Comparison of ENCODE assay signal across 14 cellular contexts in the genomic region with DNA sequence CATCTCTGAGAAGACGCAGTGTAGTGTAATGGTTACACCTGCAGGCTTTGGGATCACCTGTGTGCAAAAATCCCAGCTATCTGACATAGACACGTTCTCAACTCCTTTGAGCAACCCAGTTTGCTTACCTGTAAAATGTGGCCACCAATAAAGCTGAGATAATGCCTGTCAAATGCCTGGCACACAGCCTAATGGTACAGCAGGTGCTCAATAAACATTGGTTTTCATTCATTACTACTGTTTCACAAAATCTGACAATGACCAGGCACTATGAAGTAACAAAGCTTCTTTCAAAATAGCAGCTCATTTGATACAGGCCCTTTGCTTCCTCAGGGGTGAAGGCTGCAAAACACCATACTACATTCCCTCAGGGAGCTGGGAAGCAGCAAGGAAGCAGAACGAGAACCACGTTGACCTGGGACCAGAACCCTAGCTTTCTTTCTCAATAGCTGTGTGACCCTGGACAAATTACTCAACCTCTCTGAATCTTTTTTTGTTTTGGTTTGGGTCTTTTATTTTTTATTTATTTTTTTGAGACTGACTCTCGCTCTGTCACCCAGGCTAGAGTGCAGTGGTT. TPM values are rescaled to one million over a fixed set of nuclear protein-coding genes. Genes with fewer than 3 reads are reported as not detected.
DNase-seq lines count a peak whose midpoint lies in the region; ATAC-seq and TF ChIP-seq lines count a peak whose summit lies in the region.
"Had no signal": no experiment of that assay in that cellular context is flagged by ENCODE, and none has a peak within 500 bp of the region (broad histone marks: within the 10 kb centered on the region; RNA-seq: fewer than 3 reads in every experiment).

No MANE protein-coding gene starts in this region.

- H2AFZ ChIP-seq in OCI-LY3 (ENCODE audit: low read depth, low read length): no peak overlapping the region

- peaks cover 0 to 2% (median 0%) of the 10 kb centered on the region in 5 donors for H3K36me3 Mint-ChIP-seq in naive thymus-derived CD4-positive, alpha-beta T cell

- POLR2A ChIA-PET in naive thymus-derived CD4-positive, alpha-beta T cell (lab: Charles Lee): no interaction called here

- H4K20me1 ChIP-seq in OCI-LY3 (ENCODE audit: insufficient read depth, low read length): peaks cover 26% of the 10 kb centered on the region

- no peak overlapping the region for H3K9ac ChIP-seq in OCI-LY3 (ENCODE audit: low read length)

- DNase-seq in NCI-H2081 (lab: John Stamatoyannopoulos, UW) (peak; percentile 14 to 68), NCI-H2081 treated with DMSO at 0.1 percent for 48 hours (lab: John Stamatoyannopoulos, UW) (no peak), COR-L47 (lab: John Stamatoyannopoulos, UW) (peak; percentile 34), NCI-H2227 treated with DMSO at 0.1 percent for 48 hours (lab: John Stamatoyannopoulos, UW) (no peak), ascending aorta (ENCODE audit: low spot score in 2 of 2) (no peak)
- no peak for DNase-seq in naive thymus-derived CD4-positive, alpha-beta T cell
- no peak for DNase-seq in effector memory CD4-positive, alpha-beta T cell
- DNase-seq: activated CD8-positive, alpha-beta memory T cell treated with anti-CD3 and anti-CD28 coated beads, Interleukin-2, amount 50 U/mL, for 48 hours; DND-41; effector CD4-positive, alpha-beta T cell; foreskin melanocyte; tibial artery had no signal

- H3K79me2 ChIP-seq in OCI-LY3 (ENCODE audit: low read length): peaks cover 85% of the 10 kb centered on the region

- peak overlapping the region in 1 of 10 donors; percentile 56 for H3K4me3 Mint-ChIP-seq in naive thymus-derived CD4-positive, alpha-beta T cell

- H3K9me3 ChIP-seq in OCI-LY3 (ENCODE audit: insufficient read depth, low read length): no peaks in the 10 kb centered on the region
- H3K9me3 ChIP-seq in naive thymus-derived CD4-positive, alpha-beta T cell (ENCODE audit: control insufficient read depth in 2 of 3, low read length in 3 of 3): no peaks in the 10 kb centered on the region
- no peaks in the 10 kb centered on the region for H3K9me3 ChIP-seq in effector memory CD4-positive, alpha-beta T cell (ENCODE audit: control insufficient read depth, low read length)
- H3K9me3 ChIP-seq in ascending aorta: no peaks in the 10 kb centered on the region
- H3K9me3 ChIP-seq: sigmoid colon, tibial artery had no signal

- no peaks in the 10 kb centered on the region for H3K27me3 ChIP-seq in OCI-LY3 (ENCODE audit: low read depth, low read length)
- H3K27me3 ChIP-seq in naive thymus-derived CD4-positive, alpha-beta T cell (ENCODE audit: control insufficient read depth in 2 of 2, insufficient read depth in 2 of 2, low read length in 2 of 2): no peaks in the 10 kb centered on the region
- H3K27me3 ChIP-seq in effector memory CD4-positive, alpha-beta T cell (replicated peaks; ENCODE audit: control insufficient read depth, insufficient read depth, low read length, poor library complexity, severe bottlenecking): no peaks in the 10 kb centered on the region
- no peaks in the 10 kb centered on the region for H3K27me3 ChIP-seq in ascending aorta
- H3K27me3 ChIP-seq: sigmoid colon, tibial artery had no signal

- H3K27me3 Mint-ChIP-seq in naive thymus-derived CD4-positive, alpha-beta T cell: no peaks in the 10 kb centered on the region

- H3K4me3 ChIP-seq in OCI-LY3 (ENCODE audit: low read length) (no peak overlapping the region), ascending aorta (no peak overlapping the region)
- no peak overlapping the region for H3K4me3 ChIP-seq in naive thymus-derived CD4-positive, alpha-beta T cell (ENCODE audit: low read length)
- H3K4me3 ChIP-seq in effector memory CD4-positive, alpha-beta T cell (ENCODE audit: insufficient read depth, low read depth, low read length, poor library complexity, severe bottlenecking): no peak overlapping the region
- H3K4me3 ChIP-seq: sigmoid colon, tibial artery had no signal

- ATAC-seq in naive thymus-derived CD4-positive, alpha-beta T cell: no peak

- no peak overlapping the region for H3K4me2 ChIP-seq in OCI-LY3 (ENCODE audit: low read length)

- H3K27ac ChIP-seq in OCI-LY3 (ENCODE audit: low read length) (0 out of 2 replicates have a peak overlapping the region, but pooled peaks have one; percentile 4), ascending aorta (no peak overlapping the region)
- peak overlapping the region; percentile 13 for H3K27ac ChIP-seq in naive thymus-derived CD4-positive, alpha-beta T cell (ENCODE audit: low read depth, low read length)
- no peak overlapping the region for H3K27ac ChIP-seq in effector memory CD4-positive, alpha-beta T cell (ENCODE audit: insufficient read depth, low read length, poor library complexity, severe bottlenecking)

- peaks cover 0 to 4% (median 0%) of the 10 kb centered on the region in 11 donors for H3K9me3 Mint-ChIP-seq in naive thymus-derived CD4-positive, alpha-beta T cell

- TF ChIP-seq CTCF in OCI-LY3 (IDR thresholded peaks at IDR 0.05; ENCODE audit: low read depth, low read length) (no peak), ascending aorta (IDR thresholded peaks at IDR 0.05) (no peak)

- CTCF ChIA-PET in naive thymus-derived CD4-positive, alpha-beta T cell (lab: Charles Lee): no interaction called here

- peaks cover under 1% of the 10 kb centered on the region for H3K36me3 ChIP-seq in OCI-LY3 (replicated peaks; ENCODE audit: low read depth, low read length)
- H3K36me3 ChIP-seq in naive thymus-derived CD4-positive, alpha-beta T cell (ENCODE audit: control insufficient read depth in 2 of 3, insufficient read depth in 3 of 3, low read length in 3 of 3): peaks cover 0 to 16% (median 0%) of the 10 kb centered on the region in 3 experiments
- H3K36me3 ChIP-seq in effector memory CD4-positive, alpha-beta T cell (ENCODE audit: control insufficient read depth, insufficient read depth, low read length): peaks cover 5% of the 10 kb centered on the region
- peaks cover 0 to 5% of the 10 kb centered on the region in 2 donors for H3K36me3 ChIP-seq in ascending aorta

- intact Hi-C loops in naive thymus-derived CD4-positive, alpha-beta T cell (cut with micrococcal nuclease): no loop called here
- intact Hi-C loops in ascending aorta (cut with DNase I): no loop called here

- H3K27ac Mint-ChIP-seq in naive thymus-derived CD4-positive, alpha-beta T cell: peak overlapping the region in 5 of 9 donors; percentile 13 to 63 (median 28)

- H3K4me1 Mint-ChIP-seq in naive thymus-derived CD4-positive, alpha-beta T cell: peaks cover 4 to 52% (median 35%) of the 10 kb centered on the region in 7 donors

- peaks cover 5% of the 10 kb centered on the region for H3K4me1 ChIP-seq in OCI-LY3 (ENCODE audit: low read length)
- peaks cover 5 to 7% of the 10 kb centered on the region in 2 donors for H3K4me1 ChIP-seq in naive thymus-derived CD4-positive, alpha-beta T cell (ENCODE audit: control insufficient read depth in 2 of 2, insufficient read depth in 2 of 2, low read length in 2 of 2)
- H3K4me1 ChIP-seq in effector memory CD4-positive, alpha-beta T cell (ENCODE audit: control insufficient read depth, insufficient read depth, low read length, poor library complexity, severe bottlenecking): peaks cover 9% of the 10 kb centered on the region
- peaks cover 0 to 11% of the 10 kb centered on the region in 2 donors for H3K4me1 ChIP-seq in ascending aorta

RNA-seq across cellular contexts. Expression of a gene that starts 4.8 kb away (rescaled TPM):
- 10 to 100 TPM; 34.1 to 46.2 (median 45.0) TPM for total RNA-seq in naive thymus-derived CD4-positive, alpha-beta T cell
- 10 to 100 TPM; 34.6 to 45.8 TPM for polyA plus RNA-seq in naive thymus-derived CD4-positive, alpha-beta T cell
- total RNA-seq in ascending aorta: 26.6 TPM

RNA-seq across cellular contexts. Expression of a gene that starts 25.4 kb away (rescaled TPM):
- 1 to 10 TPM in 1 of 5 experiments, under 1 TPM in 3, not detected in 1; 0.24 to 1.3 (median 0.45) TPM for total RNA-seq in naive thymus-derived CD4-positive, alpha-beta T cell
- polyA plus RNA-seq in naive thymus-derived CD4-positive, alpha-beta T cell: under 1 TPM; 0.13 to 0.18 TPM
- total RNA-seq in ascending aorta: 218 TPM

RNA-seq across cellular contexts. Expression of a gene that starts 30.4 kb away (rescaled TPM):
- total RNA-seq in naive thymus-derived CD4-positive, alpha-beta T cell: under 1 TPM in 1 of 5 experiments, not detected in 4; 0.53 TPM
- polyA plus RNA-seq in naive thymus-derived CD4-positive, alpha-beta T cell: not detected
- total RNA-seq in ascending aorta: 16.8 TPM

Comparison
In these comparisons a context has a peak if more than half of its experiments do, and no peak if none do; other contexts are left out.
1. DNase-seq: peak in NCI-H2081 (2 of 2) and COR-L47 (single experiment); none in NCI-H2081 treated with DMSO at 0.1 percent for 48 hours (single experiment), naive thymus-derived CD4-positive, alpha-beta T cell (0 of 9), NCI-H2227 treated with DMSO at 0.1 percent for 48 hours (single experiment), effector memory CD4-positive, alpha-beta T cell (0 of 3) and ascending aorta (0 of 2).
2. H3K27ac ChIP-seq: peak in OCI-LY3 (single experiment) and naive thymus-derived CD4-positive, alpha-beta T cell (single experiment); none in effector memory CD4-positive, alpha-beta T cell (single experiment) and ascending aorta (0 of 2).
3. RNA of a gene that starts 25.4 kb away (total RNA-seq): 218 TPM in ascending aorta (single experiment); 0.24 to 1.3 TPM in naive thymus-derived CD4-positive, alpha-beta T cell; every median in the first group is over 10 times any median in the second.
4. RNA of a gene that starts 30.4 kb away (total RNA-seq): 16.8 TPM in ascending aorta (single experiment); 0.53 TPM in naive thymus-derived CD4-positive, alpha-beta T cell; every median in the first group is over 10 times any median in the second.